ENCODE assay signal across 29 cellular contexts in genomic region chr11:870418-870817, GRCh38.
"Had no signal": no experiment of that assay in that cellular context is flagged by ENCODE, and none has a peak within 500 bp of the region (broad histone marks: within the 10 kb centered on the region; RNA-seq: fewer than 3 reads in every experiment).

No MANE protein-coding gene starts in this region.

- H3K9me3 ChIP-seq: ascending aorta had no signal

- H3K4me1 ChIP-seq: ascending aorta had no signal

- H3K27me3 Mint-ChIP-seq: activated CD8-positive, alpha-beta T cell treated with anti-CD3 and anti-CD28 coated beads for 36 hours; activated naive CD4-positive, alpha-beta T cell treated with anti-CD3 and anti-CD28 coated beads, Interleukin-2, amount 50 U/mL, for 24 hours; activated naive CD8-positive, alpha-beta T cell treated with anti-CD3 and anti-CD28 coated beads, Interleukin-2, amount 10 ng/mL, durations not matched to agents 7 days and 5 days; activated T-cell treated with anti-CD3 and anti-CD28 coated beads, Interleukin-2, amount 50 U/mL, for 24 hours; central memory CD8-positive, alpha-beta T cell had no signal

- H3K4me1 Mint-ChIP-seq: activated naive CD4-positive, alpha-beta T cell treated with anti-CD3 and anti-CD28 coated beads, Interleukin-2, amount 50 U/mL, for 24 hours; activated naive CD8-positive, alpha-beta T cell treated with anti-CD3 and anti-CD28 coated beads, Interleukin-2, amount 10 ng/mL, durations not matched to agents 7 days and 5 days; central memory CD8-positive, alpha-beta T cell had no signal

- H2AFZ ChIP-seq: PC-9 had no signal

- H3K27ac ChIP-seq: ascending aorta, cardiac muscle cell, PC-9, VCaP had no signal

- H3K4me3 Mint-ChIP-seq: activated CD8-positive, alpha-beta T cell treated with anti-CD3 and anti-CD28 coated beads for 36 hours; activated naive CD4-positive, alpha-beta T cell treated with anti-CD3 and anti-CD28 coated beads, Interleukin-2, amount 50 U/mL, for 24 hours; activated naive CD8-positive, alpha-beta T cell treated with anti-CD3 and anti-CD28 coated beads, Interleukin-2, amount 10 ng/mL, durations not matched to agents 7 days and 5 days; activated T-cell treated with anti-CD3 and anti-CD28 coated beads, Interleukin-2, amount 50 U/mL, for 24 hours; central memory CD8-positive, alpha-beta T cell had no signal

- H3K9me3 Mint-ChIP-seq: activated CD8-positive, alpha-beta T cell treated with anti-CD3 and anti-CD28 coated beads for 36 hours; activated naive CD4-positive, alpha-beta T cell treated with anti-CD3 and anti-CD28 coated beads, Interleukin-2, amount 50 U/mL, for 24 hours; activated naive CD8-positive, alpha-beta T cell treated with anti-CD3 and anti-CD28 coated beads, Interleukin-2, amount 10 ng/mL, durations not matched to agents 7 days and 5 days; activated T-cell treated with anti-CD3 and anti-CD28 coated beads, Interleukin-2, amount 50 U/mL, for 24 hours; activated T-helper 2 cell treated with anti-CD3 and anti-CD28 coated beads, Interferon-gamma antibody, Interleukin-2, Interleukin-4, amounts not matched to agents 10 μg/mL and 5 μg/mL and 100 μg/mL, durations not matched to agents 14 hours and 24 hours and 36 hours; central memory CD8-positive, alpha-beta T cell had no signal

- DNase-seq: activated CD4-positive, alpha-beta T cell treated with anti-CD3 and anti-CD28 coated beads for 1 hour; activated CD4-positive, alpha-beta T cell treated with anti-CD3 and anti-CD28 coated beads for 48 hours; activated CD4-positive, CD25-positive, alpha-beta regulatory T cell; activated CD8-positive, alpha-beta T cell treated with anti-CD3 and anti-CD28 coated beads for 36 hours; activated gamma-delta T cell; activated naive CD4-positive, alpha-beta T cell treated with Interleukin-2 at 50 U/mL for 16 hours; activated naive CD8-positive, alpha-beta T cell treated with anti-CD3 and anti-CD28 coated beads, Interleukin-2, amount 10 ng/mL, durations not matched to agents 7 days and 5 days; activated T-cell treated with anti-CD3 and anti-CD28 coated beads, Interleukin-2, amount 50 U/mL, for 24 hours; amygdala; MM.1S; NCI-H1092; NCI-H1436 treated with DMSO at 0.1 percent for 48 hours; NCI-H1694 treated with DMSO at 0.1 percent for 48 hours; NCI-H2029; NCI-H510A; NCI-H526; NCI-H748 treated with DMSO at 0.1 percent for 48 hours; NK-92 treated with Interleukin-12 subunit alpha and Interleukin-12 subunit beta, amount 100 ng/mL, for 24 hours; PC-9; Right ventricle myocardium superior; T-helper 1 cell; T-helper 2 cell; T-helper 9 cell had no signal

- ATAC-seq: activated CD8-positive, alpha-beta T cell treated with anti-CD3 and anti-CD28 coated beads for 36 hours had no signal

- H3K4me2 ChIP-seq: PC-9 had no signal

- H3K27me3 ChIP-seq: ascending aorta, cardiac muscle cell had no signal

- H3K27ac Mint-ChIP-seq: activated CD8-positive, alpha-beta T cell treated with anti-CD3 and anti-CD28 coated beads for 36 hours; activated naive CD4-positive, alpha-beta T cell treated with anti-CD3 and anti-CD28 coated beads, Interleukin-2, amount 50 U/mL, for 24 hours; activated naive CD8-positive, alpha-beta T cell treated with anti-CD3 and anti-CD28 coated beads, Interleukin-2, amount 10 ng/mL, durations not matched to agents 7 days and 5 days; activated T-cell treated with anti-CD3 and anti-CD28 coated beads, Interleukin-2, amount 50 U/mL, for 24 hours; activated T-helper 2 cell treated with anti-CD3 and anti-CD28 coated beads, Interferon-gamma antibody, Interleukin-2, Interleukin-4, amounts not matched to agents 10 μg/mL and 5 μg/mL and 100 μg/mL, durations not matched to agents 14 hours and 24 hours and 36 hours had no signal
